18 cellular contexts compared by ENCODE assay signal in genomic region chr2:49702740-49703139, GRCh38.
"Had no signal": no experiment of that assay in that cellular context is flagged by ENCODE, and none has a peak within 500 bp of the region (broad histone marks: within the 10 kb centered on the region; RNA-seq: fewer than 3 reads in every experiment).

No MANE protein-coding gene starts in this region.

- H3K4me3 ChIP-seq: lung, right atrium auricular region, sigmoid colon, testis, tibial artery, upper lobe of left lung had no signal

- H3K27me3 ChIP-seq: right atrium auricular region, sigmoid colon, testis, tibial artery, upper lobe of left lung had no signal

- ATAC-seq: effector memory CD8-positive, alpha-beta T cell; left lobe of liver; natural killer cell treated with Interleukin-12 subunit alpha and Interleukin-12 subunit beta and Interleukin-15 and Interleukin-18, amount 100 ng/mL, for 72 hours; stimulated activated effector memory CD8-positive, alpha-beta T cell treated with anti-CD3 and anti-CD28 coated beads, Interleukin-12 subunit alpha, Interleukin-12 subunit beta, amount 100 ng/mL, for 72 hours; stimulated activated naive CD8-positive, alpha-beta T cell treated with anti-CD3 and anti-CD28 coated beads, Interleukin-15, Interleukin-2, amounts not matched to agents 100 U/mL and 50 U/mL, for 24 hours had no signal

- DNase-seq: cortex of kidney; effector memory CD8-positive, alpha-beta T cell; head of caudate nucleus; naive B cell; sigmoid colon; stimulated activated CD4-positive, alpha-beta T cell treated with anti-CD3 and anti-CD28 coated beads, Interleukin-2, amount 100 ng/mL, for 24 hours; stimulated activated CD4-positive, alpha-beta T cell treated with anti-CD3 and anti-CD28 coated beads, Interleukin-4, amount 100 ng/mL, for 24 hours; stimulated activated naive CD8-positive, alpha-beta T cell treated with anti-CD3 and anti-CD28 coated beads, Interleukin-15, Interleukin-2, amounts not matched to agents 100 U/mL and 50 U/mL, for 24 hours; substantia nigra; testis; tibial artery; upper lobe of left lung had no signal

- H3K27ac ChIP-seq: parathyroid adenoma, right atrium auricular region, sigmoid colon, testis, tibial artery, upper lobe of left lung had no signal

- H3K4me1 ChIP-seq: parathyroid adenoma, right atrium auricular region, sigmoid colon, testis, tibial artery, upper lobe of left lung had no signal

- H3K9ac ChIP-seq: parathyroid adenoma had no signal

- H3K9me3 ChIP-seq: right atrium auricular region, testis, tibial artery, upper lobe of left lung had no signal

- H2AFZ ChIP-seq: parathyroid adenoma had no signal

- H3K36me3 ChIP-seq: right atrium auricular region, sigmoid colon, tibial artery, upper lobe of left lung had no signal
